Comparison of ENCODE assay signal across 8 cellular contexts in genomic region chr4:22897520-22898108, GRCh38.
DNase-seq lines count a peak whose midpoint lies in the region; ATAC-seq, FAIRE-seq and TF ChIP-seq lines count a peak whose summit lies in the region.

No MANE protein-coding gene starts in this region.

- no peaks in the 10 kb centered on the region for H3K9me2 ChIP-seq in HCT116 (ENCODE audit: insufficient read depth)

- H3K4me3 ChIP-seq in HCT116 (replicated peaks in 1 of 2; ENCODE audit: low read depth in 1 of 2, low read length in 2 of 2), result no peak overlapping the region
- no peak overlapping the region for H3K4me3 ChIP-seq in K562
- H3K4me3 ChIP-seq in liver (ENCODE audit: low read depth in 1 of 3, low read length in 3 of 3), result no peak overlapping the region
- no peak overlapping the region for H3K4me3 ChIP-seq in effector memory CD4-positive, alpha-beta T cell (ENCODE audit: insufficient read depth, low read depth, low read length, poor library complexity, severe bottlenecking)

- H3K27ac ChIP-seq in HCT116 (ENCODE audit: low read depth, low read length) (no peak overlapping the region), K562 (ENCODE audit: extremely low read depth, low read depth, low read length) (no peak overlapping the region), liver (ENCODE audit: low read depth in 1 of 2, low read length in 2 of 2) (no peak overlapping the region)
- no peak overlapping the region for H3K27ac ChIP-seq in effector memory CD4-positive, alpha-beta T cell (ENCODE audit: insufficient read depth, low read length, poor library complexity, severe bottlenecking)

- POLR2A ChIA-PET in HCT116 (lab: Charles Lee) (no interaction called here), K562 (lab: Yijun Ruan, JAX) (no interaction called here)

- WGBS in K562 (ENCODE audit: insufficient coverage, low coverage, missing lambda C conversion rate), result 0% methylated on average over 6 of the region's 6 CpGs
- 53% methylated on average over 6 of the region's 6 CpGs for WGBS in liver

- intact Hi-C loops in HCT116 (cut with micrococcal nuclease), result loop anchor here (1.0 kb wide), 1 partner anchor 1522 kb away; no protein-coding TSS in a partner anchor
- intact Hi-C loops in K562 (cut with micrococcal nuclease), result no loop called here

- TF ChIP-seq POLR2A in HCT116 (IDR thresholded peaks at IDR 0.05; ENCODE audit: borderline replicate concordance, extremely low read depth, insufficient read depth, insufficient read length) (no peak), K562 (conservative IDR thresholded peaks at IDR 0.05) (no peak)

- peak; percentile 33; the same call in 1 of the 2 replicates for TF ChIP-seq RAD21 in HCT116 (IDR thresholded peaks at IDR 0.05; ENCODE audit: low read depth)
- peak; percentile 37 to 52; a peak in 3 of 4 replicates for TF ChIP-seq RAD21 in K562 (CRISPR knock-in tag; conservative IDR thresholded peaks at IDR 0.05 in 1 of 2, IDR thresholded peaks at IDR 0.05 in 1 of 2)
- TF ChIP-seq RAD21 in liver (IDR thresholded peaks at IDR 0.05), result peak; percentile 82 to 84

- RAD21 ChIA-PET in HCT116 (lab: Charles Lee; ENCODE audit: low non-redundant PET in 1 of 2, low total read pairs in 2 of 2, uncharacterized antibody in 2 of 2, unreplicated experiment in 2 of 2), result no interaction called here

- in situ Hi-C loops in K562 (cut with MboI), result loop anchor here (25.0 kb wide), 1 partner anchor 1515 kb away; no protein-coding TSS in a partner anchor

- H3K4me2 ChIP-seq in HCT116 (ENCODE audit: low read length) (no peak overlapping the region), K562 (ENCODE audit: insufficient read depth, low read length) (no peak overlapping the region)

- TF ChIP-seq CTCF in HCT116 (IDR thresholded peaks at IDR 0.05 in 2 of 3, conservative IDR thresholded peaks at IDR 0.05 in 1 of 3; ENCODE audit: borderline replicate concordance in 1 of 3, insufficient read depth in 1 of 3, low read depth in 2 of 3, low read length in 2 of 3), result peak; percentile 11 to 82 (median 56); a peak in 3 of 6 replicates
- TF ChIP-seq CTCF in K562 (IDR thresholded peaks at IDR 0.05 in 2 of 3, conservative IDR thresholded peaks at IDR 0.05 in 1 of 3; ENCODE audit: insufficient read depth in 2 of 3, low read depth in 1 of 3, low read length in 3 of 3), result peak; percentile 28 to 66 (median 60); a peak in 5 of 6 replicates
- peak; percentile 61 for TF ChIP-seq CTCF in liver (IDR thresholded peaks at IDR 0.05; ENCODE audit: low read depth, low read length, missing input control)

- DNase-seq in DMS79 treated with DMSO at 0.1 percent for 48 hours (lab: John Stamatoyannopoulos, UW), result peak; percentile 0
- no peak for DNase-seq in DMS79 (lab: John Stamatoyannopoulos, UW)
- peak; percentile 3 for DNase-seq in HCT116 (ENCODE audit: low read depth, low spot score)
- peak; percentile 22 for DNase-seq in NCI-H774 (lab: John Stamatoyannopoulos, UW)
- peak; percentile 26 to 40 (median 36) for DNase-seq in K562 (ENCODE audit: extremely low read depth in 1 of 4, low spot score in 3 of 4)
- DNase-seq in effector memory CD4-positive, alpha-beta T cell, result no peak

- H3K79me2 ChIP-seq in HCT116 (ENCODE audit: insufficient read depth, low read length), result no peaks in the 10 kb centered on the region
- H3K79me2 ChIP-seq in K562 (ENCODE audit: control insufficient read depth, insufficient read depth, low read length), result no peaks in the 10 kb centered on the region

- ATAC-seq in HCT116, result no peak
- ATAC-seq in K562, result peak; percentile 54; the same call in 1 of the 3 replicates
- ATAC-seq in activated CD4-positive, CD25-positive, alpha-beta regulatory T cell treated with anti-CD3 and anti-CD28 coated beads, Interleukin-2, amount 50 U/mL, for 24 hours, result no peak

- peak; percentile 60 for FAIRE-seq in K562 (lab: Jason Lieb, UNC)

- H2AFZ ChIP-seq in HCT116 (ENCODE audit: low read depth, low read length, poor library complexity, severe bottlenecking) (no peak overlapping the region), K562 (ENCODE audit: low read depth, low read length) (no peak overlapping the region)

- H3K9me3 ChIP-seq in HCT116 (ENCODE audit: control insufficient read depth in 1 of 2, insufficient read depth in 1 of 2, low read depth in 1 of 2, low read length in 2 of 2) (no peaks in the 10 kb centered on the region; a peak in 1 of 4 replicates), K562 (replicated peaks; ENCODE audit: control insufficient read depth, insufficient read depth, low read depth, low read length) (no peaks in the 10 kb centered on the region), liver (ENCODE audit: control insufficient read depth in 4 of 4, low read length in 3 of 4) (no peaks in the 10 kb centered on the region)
- no peaks in the 10 kb centered on the region for H3K9me3 ChIP-seq in effector memory CD4-positive, alpha-beta T cell (ENCODE audit: control insufficient read depth, low read length)

- no peaks in the 10 kb centered on the region for H3K36me3 ChIP-seq in HCT116 (ENCODE audit: control insufficient read depth in 1 of 2, insufficient read depth in 2 of 2, low read length in 2 of 2)
- H3K36me3 ChIP-seq in K562 (ENCODE audit: control insufficient read depth, insufficient read depth, low read length), result no peaks in the 10 kb centered on the region
- no peaks in the 10 kb centered on the region for H3K36me3 ChIP-seq in liver (ENCODE audit: control insufficient read depth in 4 of 4, insufficient read depth in 3 of 4, low read depth in 1 of 4, low read length in 3 of 4)
- H3K36me3 ChIP-seq in effector memory CD4-positive, alpha-beta T cell (ENCODE audit: control insufficient read depth, insufficient read depth, low read length), result no peaks in the 10 kb centered on the region

- no peaks in the 10 kb centered on the region for H3K27me3 ChIP-seq in HCT116 (ENCODE audit: insufficient read depth, low read length)
- no peaks in the 10 kb centered on the region for H3K27me3 ChIP-seq in K562 (ENCODE audit: control insufficient read depth in 2 of 2, insufficient read depth in 2 of 2, low read length in 2 of 2)
- no peaks in the 10 kb centered on the region for H3K27me3 ChIP-seq in liver (ENCODE audit: control insufficient read depth in 4 of 4, insufficient read depth in 4 of 4, low read length in 3 of 4)
- no peaks in the 10 kb centered on the region for H3K27me3 ChIP-seq in effector memory CD4-positive, alpha-beta T cell (replicated peaks; ENCODE audit: control insufficient read depth, insufficient read depth, low read length, poor library complexity, severe bottlenecking)

- H3K9ac ChIP-seq in HCT116 (ENCODE audit: low read length), result no peak overlapping the region
- H3K9ac ChIP-seq in K562 (ENCODE audit: insufficient read depth in 1 of 2, low read depth in 2 of 2, low read length in 2 of 2), result no peak overlapping the region
- no peak overlapping the region for H3K9ac ChIP-seq in liver (ENCODE audit: low read depth in 1 of 2, low read length in 2 of 2)

- CTCF ChIA-PET in HCT116 (lab: Charles Lee), result interaction anchor here (1.5 kb wide), 1 partner anchor 1522 kb away, joined by 7 read pairs; no protein-coding TSS in a partner anchor
- CTCF ChIA-PET in K562 (lab: Yijun Ruan, JAX; ENCODE audit: low intra/inter-chr PET ratio), result no interaction called here

- no peaks in the 10 kb centered on the region for H3K9me1 ChIP-seq in K562 (ENCODE audit: control insufficient read depth, insufficient read depth, low read length)

- BruUV-seq in HCT116 (replicated peaks; lab: Mats Ljungman, UMichigan), result no TSS peak
- no TSS peak for BruUV-seq in K562 (replicated peaks; lab: Mats Ljungman, UMichigan)

- H3K4me1 ChIP-seq in HCT116 (ENCODE audit: control insufficient read depth in 1 of 2, insufficient read depth in 2 of 2, low read length in 2 of 2), result no peaks in the 10 kb centered on the region
- no peaks in the 10 kb centered on the region for H3K4me1 ChIP-seq in K562 (replicated peaks in 1 of 2; ENCODE audit: control insufficient read depth in 2 of 2, insufficient read depth in 2 of 2, low read length in 2 of 2)
- peaks cover 0 to 11% (median 0%) of the 10 kb centered on the region in 4 donors for H3K4me1 ChIP-seq in liver (ENCODE audit: control insufficient read depth in 4 of 4, insufficient read depth in 4 of 4, low read length in 3 of 4)
- H3K4me1 ChIP-seq in effector memory CD4-positive, alpha-beta T cell (ENCODE audit: control insufficient read depth, insufficient read depth, low read length, poor library complexity, severe bottlenecking), result no peaks in the 10 kb centered on the region

- no peaks in the 10 kb centered on the region for H4K20me1 ChIP-seq in HCT116 (ENCODE audit: insufficient read depth)
- H4K20me1 ChIP-seq in K562 (replicated peaks; ENCODE audit: control insufficient read depth, insufficient read depth, low read length), result no peaks in the 10 kb centered on the region

- no peak for TF ChIP-seq EP300 in K562 (IDR thresholded peaks at IDR 0.05; ENCODE audit: low read length)

TF ChIP-seq in HCT116, 20 proteins besides CTCF, POLR2A, EP300 and RAD21 (continues in another document):
- no peak for TF ChIP-seq POLR2AphosphoS5 (IDR thresholded peaks at IDR 0.05; ENCODE audit: low read depth, low read length)
- TF ChIP-seq CBX3 (IDR thresholded peaks at IDR 0.05; ENCODE audit: low read depth), result no peak
- TF ChIP-seq ZFX (IDR thresholded peaks at IDR 0.05), result no peak
- no peak for TF ChIP-seq ATF3 (IDR thresholded peaks at IDR 0.05)

TF ChIP-seq in K562, 482 proteins besides CTCF, POLR2A, EP300 and RAD21 (continues in another document):
- TF ChIP-seq SMC3 (conservative IDR thresholded peaks at IDR 0.05; ENCODE audit: insufficient read depth, low read depth, low read length), result 0 out of 2 replicates have a peak, but pooled peaks have one; percentile 27
- TF ChIP-seq ZNF143 (CRISPR knock-in tag; IDR thresholded peaks at IDR 0.05), result no peak

TF ChIP-seq in liver, 16 proteins besides CTCF, POLR2A, EP300 and RAD21 (continues in another document):
- peak in 1 of 2 donors; percentile 25 for TF ChIP-seq HNF4A (conservative IDR thresholded peaks at IDR 0.05)

Comparison
In these comparisons a context has a peak if more than half of its experiments do, and no peak if none do; other contexts are left out.
1. DNase-seq: peak in DMS79 treated with DMSO at 0.1 percent for 48 hours (single experiment), HCT116 (single experiment), NCI-H774 (single experiment) and K562 (4 of 4); none in DMS79 (single experiment) and effector memory CD4-positive, alpha-beta T cell (0 of 3).
2. Peak in every context shown above with its lines, with median percentiles within 50 percentile points of each other: CTCF ChIP-seq.